ENCODE assay signal across 1 cellular context in genomic region chr14:91744068-91744480, GRCh38.
TF ChIP-seq lines count a peak whose summit lies in the region.

No MANE protein-coding gene starts in this region.

TF ChIP-seq in HepG2, 621 proteins besides CTCF, POLR2A, EP300 and RAD21 (continued from another document):
- TF ChIP-seq ZNF710 (CRISPR knock-in tag; IDR thresholded peaks at IDR 0.05; ENCODE audit: borderline replicate concordance) = no peak
- TF ChIP-seq RXRB (CRISPR knock-in tag; IDR thresholded peaks at IDR 0.05; ENCODE audit: borderline replicate concordance) = 0 out of 2 replicates have a peak, but pooled peaks have one; percentile 24
- TF ChIP-seq FOSL2 (CRISPR knock-in tag; IDR thresholded peaks at IDR 0.05) = 0 out of 2 replicates have a peak, but pooled peaks have one; percentile 45
- TF ChIP-seq ZNF430 (CRISPR knock-in tag; IDR thresholded peaks at IDR 0.05) = no peak
- no peak for TF ChIP-seq MXD4 (CRISPR knock-in tag; IDR thresholded peaks at IDR 0.05)
- TF ChIP-seq ATF1 (CRISPR knock-in tag; IDR thresholded peaks at IDR 0.05) = no peak
- TF ChIP-seq ZNF879 (CRISPR knock-in tag; IDR thresholded peaks at IDR 0.05) = no peak
- no peak for TF ChIP-seq ZNF414 (CRISPR knock-in tag; IDR thresholded peaks at IDR 0.05)
